8 cellular contexts compared by ENCODE assay signal in genomic region chr10:5292196-5292735, GRCh38.
DNase-seq lines count a peak whose midpoint lies in the region; ATAC-seq and TF ChIP-seq lines count a peak whose summit lies in the region.

No MANE protein-coding gene starts in this region.

- TF ChIP-seq CTCF in brain microvascular endothelial cell (IDR thresholded peaks at IDR 0.05; ENCODE audit: low read depth, low read length, missing control alignments) (no peak), mesothelial cell of epicardium (IDR thresholded peaks at IDR 0.05; ENCODE audit: unreplicated experiment) (no peak)

- H3K36me3 Mint-ChIP-seq in natural killer cell treated with Interleukin-12 subunit alpha and Interleukin-12 subunit beta and Interleukin-15 and Interleukin-18, amount 100 ng/mL, for 72 hours: peaks cover 41% of the 10 kb centered on the region
- H3K36me3 Mint-ChIP-seq in mesothelial cell of epicardium: no peaks in the 10 kb centered on the region

- no peaks in the 10 kb centered on the region for H3K27me3 ChIP-seq in brain microvascular endothelial cell (replicated peaks)

- DNase-seq in GF-D8 (lab: John Stamatoyannopoulos, UW): peak; percentile 75
- peak; percentile 68 for DNase-seq in RPMI7951 (ENCODE audit: low read depth)
- no peak for DNase-seq in brain microvascular endothelial cell
- peak; percentile 70 for DNase-seq in natural killer cell treated with Interleukin-12 subunit alpha and Interleukin-12 subunit beta and Interleukin-15 and Interleukin-18, amount 100 ng/mL, for 72 hours (ENCODE audit: low spot score)
- no peak for DNase-seq in GOT3 (lab: John Stamatoyannopoulos, UW)
- DNase-seq in mesothelial cell of epicardium (ENCODE audit: low spot score in 2 of 2, unreplicated experiment in 2 of 2): no peak

- H3K4me1 Mint-ChIP-seq in natural killer cell treated with Interleukin-12 subunit alpha and Interleukin-12 subunit beta and Interleukin-15 and Interleukin-18, amount 100 ng/mL, for 72 hours (ENCODE audit: low read depth in 2 of 2): peaks cover 78 to 79% of the 10 kb centered on the region in 2 donors
- H3K4me1 Mint-ChIP-seq in mesothelial cell of epicardium: peaks cover 9% of the 10 kb centered on the region

- H3K27ac Mint-ChIP-seq in natural killer cell treated with Interleukin-12 subunit alpha and Interleukin-12 subunit beta and Interleukin-15 and Interleukin-18, amount 100 ng/mL, for 72 hours: peak overlapping the region; percentile 99
- no peak overlapping the region for H3K27ac Mint-ChIP-seq in mesothelial cell of epicardium

- H3K36me3 ChIP-seq in brain microvascular endothelial cell (replicated peaks): no peaks in the 10 kb centered on the region

- peak overlapping the region; percentile 52 for H3K27ac ChIP-seq in brain microvascular endothelial cell

- H3K4me3 ChIP-seq in brain microvascular endothelial cell (ENCODE audit: low read depth, low read length): no peak overlapping the region

- no peaks in the 10 kb centered on the region for H3K27me3 Mint-ChIP-seq in natural killer cell treated with Interleukin-12 subunit alpha and Interleukin-12 subunit beta and Interleukin-15 and Interleukin-18, amount 100 ng/mL, for 72 hours
- H3K27me3 Mint-ChIP-seq in mesothelial cell of epicardium (ENCODE audit: low read depth): no peaks in the 10 kb centered on the region

- no peak for ATAC-seq in natural killer cell treated with Interleukin-12 subunit alpha and Interleukin-12 subunit beta and Interleukin-15 and Interleukin-18, amount 100 ng/mL, for 72 hours
- no peak for ATAC-seq in HG03432 (IDR thresholded peaks at IDR 0.05; ENCODE audit: unreplicated experiment)
- ATAC-seq in GM18502 (IDR thresholded peaks at IDR 0.05; ENCODE audit: poor library complexity, unreplicated experiment): no peak

- peaks cover 7% of the 10 kb centered on the region for H3K9me3 Mint-ChIP-seq in natural killer cell treated with Interleukin-12 subunit alpha and Interleukin-12 subunit beta and Interleukin-15 and Interleukin-18, amount 100 ng/mL, for 72 hours
- H3K9me3 Mint-ChIP-seq in mesothelial cell of epicardium: peaks cover 18% of the 10 kb centered on the region

- peak overlapping the region; percentile 89 for H3K4me3 Mint-ChIP-seq in natural killer cell treated with Interleukin-12 subunit alpha and Interleukin-12 subunit beta and Interleukin-15 and Interleukin-18, amount 100 ng/mL, for 72 hours
- no peak overlapping the region for H3K4me3 Mint-ChIP-seq in mesothelial cell of epicardium

- in situ Hi-C loops in brain microvascular endothelial cell (cut with HindIII; ENCODE audit: low pct_ligation_motif_present, low sequenced_read_pairs): no loop called here

Comparison
In these comparisons a context has a peak if more than half of its experiments do, and no peak if none do; other contexts are left out.
1. DNase-seq: peak in GF-D8 (single experiment), RPMI7951 (single experiment) and natural killer cell treated with Interleukin-12 subunit alpha and Interleukin-12 subunit beta and Interleukin-15 and Interleukin-18, amount 100 ng/mL, for 72 hours (single experiment); none in brain microvascular endothelial cell (single experiment), GOT3 (single experiment) and mesothelial cell of epicardium (0 of 2).